Comparison of ENCODE assay signal across 10 cellular contexts in genomic region chr11:67275606-67276409, GRCh38. TPM values are rescaled to one million over a fixed set of nuclear protein-coding genes. Genes with fewer than 3 reads are reported as not detected.
A peak's percentile ranks its signal among the peaks of the same experiment; 100 is the strongest.
DNase-seq lines count a peak whose midpoint lies in the region; ATAC-seq and TF ChIP-seq lines count a peak whose summit lies in the region.
"Had no signal": no experiment of that assay in that cellular context is flagged by ENCODE, and none has a peak within 500 bp of the region (broad histone marks: within the 10 kb centered on the region; RNA-seq: fewer than 3 reads in every experiment).

No MANE protein-coding gene starts in this region.

- H3K27me3 ChIP-seq in DND-41 (ENCODE audit: insufficient read depth, low read length, poor library complexity) (no peaks in the 10 kb centered on the region), duodenal mucosa (ENCODE audit: control insufficient read depth in 1 of 2, insufficient read depth in 2 of 2, low read length in 2 of 2) (no peaks in the 10 kb centered on the region)
- H3K27me3 ChIP-seq: pancreas had no signal

- CTCF ChIA-PET in RWPE1 (lab: Yijun Ruan, JAX): no interaction called here

- H2AFZ ChIP-seq in DND-41 (ENCODE audit: low read depth, low read length): no peak overlapping the region

- H3K9me3 ChIP-seq in DND-41 (ENCODE audit: insufficient read depth, low read length, severe bottlenecking) (no peaks in the 10 kb centered on the region), duodenal mucosa (ENCODE audit: control insufficient read depth in 1 of 2, low read length in 2 of 2) (no peaks in the 10 kb centered on the region)
- H3K9me3 ChIP-seq: pancreas had no signal

- POLR2A ChIA-PET in RWPE1 (lab: Yijun Ruan, JAX; ENCODE audit: low non-redundant PET): no interaction called here

- H3K4me3 Mint-ChIP-seq in progenitor cell of endocrine pancreas (ENCODE audit: low read depth): no peak overlapping the region

- H3K79me2 ChIP-seq in DND-41 (ENCODE audit: insufficient read depth, low read length): peaks cover 97% of the 10 kb centered on the region

- H3K9ac ChIP-seq in DND-41 (ENCODE audit: low read depth, low read length): peak overlapping the region; percentile 71
- H3K9ac ChIP-seq in duodenal mucosa (ENCODE audit: low read depth in 1 of 2, low read length in 2 of 2): no peak overlapping the region

- TF ChIP-seq CTCF in DND-41 (IDR thresholded peaks at IDR 0.05; ENCODE audit: borderline replicate concordance, extremely low read depth, low read length, poor library complexity, severe bottlenecking) (peak; percentile 42), RWPE1 (conservative IDR thresholded peaks at IDR 0.05; ENCODE audit: low read depth) (no peak), progenitor cell of endocrine pancreas (IDR thresholded peaks at IDR 0.05; ENCODE audit: unreplicated experiment) (no peak)

- DNase-seq in DND-41: peak; percentile 41
- no peak for DNase-seq in RWPE1 (ENCODE audit: low spot score)
- DNase-seq in progenitor cell of endocrine pancreas (ENCODE audit: low spot score, unreplicated experiment): no peak
- DNase-seq in dedifferentiated amniotic fluid mesenchymal stem cell (ENCODE audit: extremely low spot score): no peak
- DNase-seq: NCI-H1105 treated with DMSO at 0.1 percent for 48 hours had no signal

- H3K36me3 Mint-ChIP-seq in progenitor cell of endocrine pancreas (ENCODE audit: insufficient read depth): peaks cover 3% of the 10 kb centered on the region

- H3K4me1 Mint-ChIP-seq in progenitor cell of endocrine pancreas (ENCODE audit: low read depth): no peaks in the 10 kb centered on the region

- peak overlapping the region; percentile 86 for H3K4me2 ChIP-seq in DND-41 (ENCODE audit: insufficient read depth, low read length)

- peak overlapping the region; percentile 99 for H3K27ac ChIP-seq in DND-41 (ENCODE audit: low read length)
- peak overlapping the region; percentile 96 for H3K27ac ChIP-seq in RWPE1
- peak overlapping the region; percentile 43 for H3K27ac ChIP-seq in duodenal mucosa (ENCODE audit: low read depth, low read length)

- H3K36me3 ChIP-seq in DND-41 (ENCODE audit: insufficient read depth, low read length) (peaks cover 89% of the 10 kb centered on the region), duodenal mucosa (ENCODE audit: control insufficient read depth in 1 of 2, insufficient read depth in 2 of 2, low read length in 2 of 2) (peaks cover 26 to 56% of the 10 kb centered on the region in 2 donors)

- H4K20me1 ChIP-seq in DND-41 (ENCODE audit: insufficient read depth, low read length): peaks cover 47% of the 10 kb centered on the region

- peak overlapping the region in 1 of 2 experiments; percentile 26; a peak in 2 of 4 replicates for H3K4me3 ChIP-seq in DND-41 (ENCODE audit: low read depth in 1 of 2, low read length in 2 of 2)
- H3K4me3 ChIP-seq in duodenal mucosa (ENCODE audit: low read depth in 1 of 2, low read length in 2 of 2): no peak overlapping the region
- H3K4me3 ChIP-seq: pancreas had no signal

- ATAC-seq in DND-41 (ENCODE audit: insufficient read depth, low read depth) (no peak), HG03342 (IDR thresholded peaks at IDR 0.05; ENCODE audit: unreplicated experiment) (no peak), HG03025 (IDR thresholded peaks at IDR 0.05; ENCODE audit: low FRiP score, unreplicated experiment) (no peak), HG02981 (IDR thresholded peaks at IDR 0.05; ENCODE audit: unreplicated experiment) (no peak)

- peak overlapping the region; percentile 69 for H3K27ac Mint-ChIP-seq in progenitor cell of endocrine pancreas

- no peaks in the 10 kb centered on the region for H3K9me3 Mint-ChIP-seq in progenitor cell of endocrine pancreas (ENCODE audit: low read depth)

- H3K4me1 ChIP-seq in DND-41 (ENCODE audit: insufficient read depth, low read length) (peaks cover 79% of the 10 kb centered on the region), duodenal mucosa (ENCODE audit: control insufficient read depth in 1 of 2, insufficient read depth in 2 of 2, low read length in 2 of 2) (peaks cover 65 to 86% of the 10 kb centered on the region in 2 donors)

- H3K27me3 Mint-ChIP-seq in progenitor cell of endocrine pancreas: no peaks in the 10 kb centered on the region

RNA-seq across cellular contexts. Expression of gene GRK2, which starts 9.5 kb away (rescaled TPM):
- total RNA-seq in progenitor cell of endocrine pancreas: 52.9 and 53.0 TPM in 2 replicates

RNA-seq across cellular contexts. Expression of gene ANKRD13D, which starts 13.3 kb away (rescaled TPM):
- total RNA-seq in progenitor cell of endocrine pancreas: 74.9 and 76.0 TPM in 2 replicates

RNA-seq across cellular contexts. Expression of gene SSH3, which starts 27.5 kb away (rescaled TPM):
- total RNA-seq in progenitor cell of endocrine pancreas: 48.9 and 56.9 TPM in 2 replicates

Comparison
In these comparisons a context has a peak if more than half of its experiments do, and no peak if none do; other contexts are left out.
1. H3K27ac ChIP-seq: peak in every context shown above with its lines; median percentile 99 in DND-41; 96 in RWPE1; 43 in duodenal mucosa.